ENCODE assay signal across 9 cellular contexts in the genomic region with DNA sequence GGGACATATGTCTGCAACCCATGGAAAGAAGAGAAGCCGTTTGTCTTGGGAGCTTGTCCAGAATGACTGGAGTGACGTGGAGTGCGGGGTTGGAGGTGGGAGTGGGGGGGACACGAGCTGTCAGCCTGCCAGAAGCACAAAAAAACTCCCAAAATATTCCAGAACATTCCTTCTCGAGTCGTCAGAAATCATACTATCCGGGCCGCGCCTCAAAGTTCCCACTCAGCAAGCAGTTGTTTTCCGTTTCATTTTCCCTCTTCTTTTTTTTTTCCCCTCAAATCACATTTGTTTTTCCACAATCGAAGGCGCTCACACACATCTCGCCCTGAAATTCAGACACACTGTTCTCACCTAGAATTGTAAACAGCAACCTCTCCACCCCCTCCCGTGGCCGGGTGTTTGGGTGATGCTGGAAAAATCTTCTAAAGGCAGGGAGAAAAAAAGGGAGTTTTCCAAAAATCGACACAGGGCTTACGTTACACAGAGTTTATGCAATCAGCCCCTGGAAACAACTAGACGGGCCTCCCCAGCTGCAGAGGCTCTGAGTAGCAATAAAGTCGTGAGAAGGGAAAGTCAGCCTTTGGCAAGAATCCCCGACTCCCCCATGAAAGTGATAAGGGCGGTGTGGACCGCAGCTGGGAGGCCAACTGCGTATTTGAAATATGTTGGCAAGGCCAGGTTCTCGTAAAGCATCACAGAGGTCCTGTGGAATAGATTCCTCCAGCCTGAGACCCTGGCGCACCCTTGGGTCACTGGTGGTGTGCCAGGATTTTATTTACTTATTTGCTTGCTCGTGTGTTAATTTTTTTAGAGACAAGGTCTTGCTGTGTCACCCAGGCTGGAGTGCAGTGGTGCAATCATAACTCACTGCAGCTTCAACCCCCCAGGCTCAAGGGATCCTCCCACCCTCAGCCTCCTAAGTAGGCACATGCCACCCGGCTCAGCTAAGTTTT. TPM values are rescaled to one million over a fixed set of nuclear protein-coding genes. Genes with fewer than 3 reads are reported as not detected.
DNase-seq lines count a peak whose midpoint lies in the region; ATAC-seq and TF ChIP-seq lines count a peak whose summit lies in the region.
"Had no signal": no experiment of that assay in that cellular context is flagged by ENCODE, and none has a peak within 500 bp of the region (broad histone marks: within the 10 kb centered on the region; RNA-seq: fewer than 3 reads in every experiment).

No MANE protein-coding gene starts in this region.

- no peak overlapping the region for H3K27ac Mint-ChIP-seq in H9
- H3K27ac Mint-ChIP-seq in naive thymus-derived CD8-positive, alpha-beta T cell = no peak overlapping the region

- H3K4ac ChIP-seq in H9 (ENCODE audit: low read depth, low read length) = no peak overlapping the region

- H3K27me3 Mint-ChIP-seq in H9 (ENCODE audit: low read depth) = peaks cover 7% of the 10 kb centered on the region
- H3K27me3 Mint-ChIP-seq in naive thymus-derived CD8-positive, alpha-beta T cell = peaks cover 0 to 1% (median 0%) of the 10 kb centered on the region in 5 donors
- H3K27me3 Mint-ChIP-seq: central memory CD8-positive, alpha-beta T cell had no signal

- H3K27me3 ChIP-seq in tibial nerve (no peaks in the 10 kb centered on the region), H9 (ENCODE audit: insufficient read depth, low read length) (no peaks in the 10 kb centered on the region)

- WGBS in tibial nerve, 2 donors = 14 to 20% methylated on average over 27 of the region's 27 CpGs
- WGBS in H9 (ENCODE audit: extremely low coverage, insufficient read length, low lambda C conversion rate) = no CpG with 5 or more reads among the region's 27 CpGs

- H3K36me3 Mint-ChIP-seq in H9 (ENCODE audit: insufficient read depth in 1 of 3, low read depth in 3 of 3) = no peaks in the 10 kb centered on the region
- no peaks in the 10 kb centered on the region for H3K36me3 Mint-ChIP-seq in naive thymus-derived CD8-positive, alpha-beta T cell

- no peak overlapping the region for H3K9ac ChIP-seq in H9 (ENCODE audit: extremely low read depth, insufficient read length, low read length)

- H4K91ac ChIP-seq in H9 (ENCODE audit: insufficient read length, low read depth, low read length) = no peak overlapping the region

- H2BK15ac ChIP-seq in H9 (ENCODE audit: low read depth, low read length) = no peak overlapping the region

- no peak overlapping the region for H4K5ac ChIP-seq in H9 (ENCODE audit: insufficient read length, low read depth, low read length)

- H3K18ac ChIP-seq in H9 (ENCODE audit: insufficient read length, low read depth, low read length) = no peak overlapping the region

- no peak overlapping the region for H2BK120ac ChIP-seq in H9 (ENCODE audit: low read depth, low read length, poor library complexity, severe bottlenecking)

- H3K4me2 ChIP-seq in H9 (ENCODE audit: insufficient read depth, insufficient read length, low read length) = no peak overlapping the region

- TF ChIP-seq POLR2A in tibial nerve (IDR thresholded peaks at IDR 0.05) = peak in 1 of 2 donors; percentile 30

- H3K14ac ChIP-seq in H9 (ENCODE audit: insufficient read depth, low read length) = no peak overlapping the region

- in situ Hi-C loops in astrocyte of the spinal cord (cut with HindIII; ENCODE audit: low sequenced_read_pairs) = no loop called here
- in situ Hi-C loops in ACHN (cut with HindIII; ENCODE audit: low pct_ligation_motif_present, low pct_unique_long_range_greater_than_20kb, low sequenced_read_pairs) = no loop called here

- no peaks in the 10 kb centered on the region for H3K79me2 ChIP-seq in H9 (ENCODE audit: insufficient read depth, low read length)

- H3K9me3 Mint-ChIP-seq in H9 = no peaks in the 10 kb centered on the region; a peak in 2 of 5 replicates
- no peaks in the 10 kb centered on the region for H3K9me3 Mint-ChIP-seq in naive thymus-derived CD8-positive, alpha-beta T cell
- H3K9me3 Mint-ChIP-seq: central memory CD8-positive, alpha-beta T cell had no signal

- H3T11ph ChIP-seq in H9 (ENCODE audit: low read length) = no peak overlapping the region

- H3K79me1 ChIP-seq in H9 (ENCODE audit: insufficient read depth, low read depth, low read length, poor library complexity, severe bottlenecking) = no peaks in the 10 kb centered on the region

- TF ChIP-seq CTCF in astrocyte of the spinal cord (IDR thresholded peaks at IDR 0.05; ENCODE audit: low read depth, low read length) (no peak), tibial nerve (IDR thresholded peaks at IDR 0.05) (no peak), H9 (conservative IDR thresholded peaks at IDR 0.05) (no peak)

- H3K23ac ChIP-seq in H9 (ENCODE audit: insufficient read length, low read depth, low read length) = no peak overlapping the region

- no peak overlapping the region for H3K4me3 Mint-ChIP-seq in H9
- H3K4me3 Mint-ChIP-seq in naive thymus-derived CD8-positive, alpha-beta T cell = no peak overlapping the region
- H3K4me3 Mint-ChIP-seq: central memory CD8-positive, alpha-beta T cell had no signal

- DNase-seq in M059J (ENCODE audit: low read depth) (peak; percentile 93), astrocyte of the spinal cord (ENCODE audit: low read depth, low spot score) (peak; percentile 85), left kidney (ENCODE audit: low read depth, low spot score) (peak; percentile 97), tibial nerve (ENCODE audit: low spot score in 2 of 2) (peak; percentile 70 to 87), H9 (no peak), ACHN (no peak), T-helper 2 cell (no peak)
- no peak for DNase-seq in naive thymus-derived CD8-positive, alpha-beta T cell

- POLR2A ChIA-PET in naive thymus-derived CD8-positive, alpha-beta T cell (lab: Charles Lee) = interaction anchor here (0.5 to 2.8 kb wide), 3 partner anchors 31 to 155 kb away, joined by 3 to 11 read pairs (median 4); a partner anchor contains a TSS

- no peak overlapping the region for H3K4me3 ChIP-seq in astrocyte of the spinal cord (ENCODE audit: low read depth, low read length)
- H3K4me3 ChIP-seq in tibial nerve = peak overlapping the region in 3 of 4 donors; percentile 13 to 25 (median 21)

- H3K4me1 Mint-ChIP-seq in H9 = peaks cover 3 to 9% of the 10 kb centered on the region in 2 experiments
- peaks cover 4 to 8% (median 6%) of the 10 kb centered on the region in 4 donors for H3K4me1 Mint-ChIP-seq in naive thymus-derived CD8-positive, alpha-beta T cell

- H4K20me1 ChIP-seq in H9 (ENCODE audit: control insufficient read depth, insufficient read depth, insufficient read length) = no peaks in the 10 kb centered on the region

- no peak overlapping the region for H2AFZ ChIP-seq in H9 (ENCODE audit: low read length)

- no peak for ATAC-seq in naive thymus-derived CD8-positive, alpha-beta T cell

- no peak overlapping the region for H4K8ac ChIP-seq in H9 (replicated peaks; ENCODE audit: insufficient read length, low read depth, low read length)

- H3K4me1 ChIP-seq in tibial nerve (peaks cover 0 to 21% (median 14%) of the 10 kb centered on the region in 4 donors), H9 (ENCODE audit: insufficient read depth, low read length) (no peaks in the 10 kb centered on the region)

- H2BK12ac ChIP-seq in H9 (ENCODE audit: insufficient read length, low read depth, low read length) = no peak overlapping the region

- H3K27ac ChIP-seq in tibial nerve (peak overlapping the region; percentile 67 to 95 (median 92)), H9 (ENCODE audit: insufficient read length, low read depth, low read length) (no peak overlapping the region)

- no peak overlapping the region for H2BK5ac ChIP-seq in H9 (ENCODE audit: insufficient read length, low read length)

- H3K56ac ChIP-seq in H9 (ENCODE audit: insufficient read length, low read depth, low read length) = no peak overlapping the region

- no peak overlapping the region for H2BK20ac ChIP-seq in H9 (ENCODE audit: low read depth, low read length, poor library complexity, severe bottlenecking)

- peak; percentile 87 to 93 for TF ChIP-seq EP300 in tibial nerve (IDR thresholded peaks at IDR 0.05)

- H3K23me2 ChIP-seq in H9 (ENCODE audit: insufficient read length, low read depth, low read length, poor library complexity, severe bottlenecking) = no peaks in the 10 kb centered on the region

- no peaks in the 10 kb centered on the region for H3K9me3 ChIP-seq in tibial nerve
- no peaks in the 10 kb centered on the region for H3K9me3 ChIP-seq in H9 (ENCODE audit: control insufficient read depth, low read depth, low read length)

- H3K36me3 ChIP-seq in tibial nerve = no peaks in the 10 kb centered on the region

- H2AK5ac ChIP-seq in H9 (ENCODE audit: insufficient read length, low read length) = no peak overlapping the region

RNA-seq across cellular contexts. Expression of a gene that starts 31.2 kb away (rescaled TPM):
- 3.1 and 4.0 TPM in 2 replicates for total RNA-seq in M059J (2014; rRNA removed; shearing (Covaris generic))
- total RNA-seq in tibial nerve (100 to 1,000 TPM; 115 to 236 (median 167) TPM), H9 (2021) (0.24 and 0.33 TPM in 2 replicates)
- total RNA-seq in naive thymus-derived CD8-positive, alpha-beta T cell = 100 to 1,000 TPM; 386 to 393 TPM
- 100 to 1,000 TPM; 115 to 216 (median 166) TPM for polyA plus RNA-seq in naive thymus-derived CD8-positive, alpha-beta T cell

Comparison
In these comparisons a context has a peak if more than half of its experiments do, and no peak if none do; other contexts are left out.
1. DNase-seq: peak in M059J (single experiment), astrocyte of the spinal cord (single experiment), left kidney (single experiment) and tibial nerve (2 of 2); none in H9 (single experiment), ACHN (single experiment), T-helper 2 cell (0 of 5) and naive thymus-derived CD8-positive, alpha-beta T cell (0 of 10).
2. RNA of a gene that starts 31.2 kb away (total RNA-seq): 386 to 393 TPM in naive thymus-derived CD8-positive, alpha-beta T cell and 115 to 236 TPM in tibial nerve; 3.1 to 4.0 TPM in M059J and 0.24 to 0.33 TPM in H9; every median in the first group is over 10 times any median in the second.